In the genomic region with DNA sequence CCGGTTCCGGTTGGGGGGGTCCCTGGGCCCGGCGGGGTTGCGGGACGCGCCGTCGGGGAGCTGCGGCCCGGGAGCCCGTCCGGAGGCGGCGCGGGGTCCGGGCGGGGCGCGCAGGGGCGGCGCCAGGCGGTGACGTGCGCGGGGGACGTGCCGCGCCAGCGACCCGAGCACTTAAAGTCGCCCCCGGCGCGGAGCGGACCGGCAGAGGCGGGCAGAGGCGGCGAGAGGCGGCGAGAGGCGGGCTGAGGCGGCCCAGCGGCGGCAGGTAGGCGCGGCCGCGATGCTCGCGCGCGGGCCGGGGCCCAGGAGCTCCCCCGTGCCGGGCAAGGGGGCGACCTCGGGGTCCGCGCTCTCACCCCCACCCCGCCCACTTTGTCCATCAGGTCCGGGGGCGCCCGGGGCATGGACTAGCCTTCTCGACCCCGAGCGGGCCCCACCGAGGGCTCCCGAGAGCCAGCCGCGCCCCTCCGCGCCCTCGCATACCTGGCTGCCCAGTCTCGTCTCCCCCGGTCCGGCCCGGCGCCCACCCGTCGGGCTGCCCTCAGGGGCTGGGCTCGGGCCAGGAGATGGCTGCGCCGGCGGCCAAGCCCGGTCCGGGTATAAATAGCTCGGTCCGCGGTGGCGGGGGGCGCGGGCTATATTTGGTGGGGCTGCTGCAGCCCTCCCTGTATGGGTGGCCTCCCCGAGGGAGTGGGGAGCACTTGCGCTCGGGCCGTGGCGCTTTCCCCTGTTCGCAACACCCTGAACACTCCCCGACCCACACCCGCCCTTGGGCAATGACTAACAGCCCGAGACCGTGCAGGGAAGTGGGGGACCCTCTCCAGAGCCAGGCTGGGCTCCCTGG, we compare ENCODE assay signal across 8 cellular contexts. TPM values are rescaled to one million over a fixed set of nuclear protein-coding genes. Genes with fewer than 3 reads are reported as not detected.
DNase-seq lines count a peak whose midpoint lies in the region; ATAC-seq and FAIRE-seq lines count a peak whose summit lies in the region.

A gene (plus strand): TSS at position 201 of the 844 bp plus-strand sequence. CDS start 6,967 bp downstream, outside the sequence.

- H3K4me1 ChIP-seq in rectal smooth muscle tissue (ENCODE audit: control insufficient read depth, insufficient read depth, low read length) = peaks cover 7% of the 10 kb centered on the region

- intact Hi-C loops in left cardiac atrium (cut with DNase I) = no loop called here

- H3K27ac ChIP-seq in rectal smooth muscle tissue (ENCODE audit: low read depth, low read length) = peak within 1 kb of the TSS; percentile 64

- H3K27me3 ChIP-seq in rectal smooth muscle tissue (ENCODE audit: control insufficient read depth, insufficient read depth, low read length) = no peaks in the 10 kb centered on the region

- H3K36me3 Mint-ChIP-seq in activated naive CD8-positive, alpha-beta T cell treated with anti-CD3 and anti-CD28 coated beads, Interleukin-2, amount 50 U/mL, for 24 hours (ENCODE audit: low read depth) = no peaks in the 10 kb centered on the region

- peaks cover 2% of the 10 kb centered on the region for H3K27me3 Mint-ChIP-seq in activated naive CD8-positive, alpha-beta T cell treated with anti-CD3 and anti-CD28 coated beads, Interleukin-2, amount 50 U/mL, for 24 hours

- H3K9me3 Mint-ChIP-seq in activated naive CD8-positive, alpha-beta T cell treated with anti-CD3 and anti-CD28 coated beads, Interleukin-2, amount 50 U/mL, for 24 hours = no peaks in the 10 kb centered on the region

- peak within 1 kb of the TSS; percentile 83 for H3K4me3 Mint-ChIP-seq in activated naive CD8-positive, alpha-beta T cell treated with anti-CD3 and anti-CD28 coated beads, Interleukin-2, amount 50 U/mL, for 24 hours

- H3K4me3 ChIP-seq in rectal smooth muscle tissue (ENCODE audit: low read length) = peak within 1 kb of the TSS; percentile 61

- no peak for DNase-seq in A172 (ENCODE audit: low spot score)
- peak; percentile 76 for DNase-seq in GM18507 (ENCODE audit: extremely low spot score, insufficient read length, low read depth)
- DNase-seq in RPMI8226 = peak; percentile 86
- peak; percentile 76 for DNase-seq in activated naive CD8-positive, alpha-beta T cell treated with anti-CD3 and anti-CD28 coated beads, Interleukin-2, amount 50 U/mL, for 24 hours
- peak; percentile 76 for DNase-seq in left cardiac atrium
- DNase-seq in NCI-H1092 (lab: John Stamatoyannopoulos, UW) = no peak

- ATAC-seq in HG03108 (IDR thresholded peaks at IDR 0.05; ENCODE audit: unreplicated experiment) (peak; percentile 37), left cardiac atrium (peak; percentile 7 to 19)
- peak; percentile 34 for ATAC-seq in activated naive CD8-positive, alpha-beta T cell treated with anti-CD3 and anti-CD28 coated beads, Interleukin-2, amount 50 U/mL, for 24 hours

- peaks cover 10% of the 10 kb centered on the region for H3K4me1 Mint-ChIP-seq in activated naive CD8-positive, alpha-beta T cell treated with anti-CD3 and anti-CD28 coated beads, Interleukin-2, amount 50 U/mL, for 24 hours

- H3K9ac ChIP-seq in rectal smooth muscle tissue (ENCODE audit: low read length) = no peak within 1 kb of the TSS

- no peaks in the 10 kb centered on the region for H3K36me3 ChIP-seq in rectal smooth muscle tissue (ENCODE audit: control insufficient read depth, insufficient read depth, low read length)

- peak within 1 kb of the TSS; percentile 70 for H3K27ac Mint-ChIP-seq in activated naive CD8-positive, alpha-beta T cell treated with anti-CD3 and anti-CD28 coated beads, Interleukin-2, amount 50 U/mL, for 24 hours

- FAIRE-seq in GM18507 (lab: Jason Lieb, UNC) = peak; percentile 59

RNA-seq across cellular contexts. Expression of the gene that starts here (rescaled TPM):
- total RNA-seq in A172 (2014; rRNA removed; shearing (Covaris generic)) = 65.3 and 66.7 TPM in 2 replicates
- total RNA-seq in left cardiac atrium = 10 to 100 TPM; 18.4 to 35.7 TPM

Comparison
In these comparisons a context has a peak if more than half of its experiments do, and no peak if none do; other contexts are left out.
1. DNase-seq: peak in GM18507 (single experiment), RPMI8226 (single experiment), activated naive CD8-positive, alpha-beta T cell treated with anti-CD3 and anti-CD28 coated beads, Interleukin-2, amount 50 U/mL, for 24 hours (single experiment) and left cardiac atrium (single experiment); none in A172 (single experiment) and NCI-H1092 (single experiment).
2. Peak in every context shown above with its lines, with median percentiles within 50 percentile points of each other: ATAC-seq.